Comparison of ENCODE assay signal across 1 cellular context in the genomic region with DNA sequence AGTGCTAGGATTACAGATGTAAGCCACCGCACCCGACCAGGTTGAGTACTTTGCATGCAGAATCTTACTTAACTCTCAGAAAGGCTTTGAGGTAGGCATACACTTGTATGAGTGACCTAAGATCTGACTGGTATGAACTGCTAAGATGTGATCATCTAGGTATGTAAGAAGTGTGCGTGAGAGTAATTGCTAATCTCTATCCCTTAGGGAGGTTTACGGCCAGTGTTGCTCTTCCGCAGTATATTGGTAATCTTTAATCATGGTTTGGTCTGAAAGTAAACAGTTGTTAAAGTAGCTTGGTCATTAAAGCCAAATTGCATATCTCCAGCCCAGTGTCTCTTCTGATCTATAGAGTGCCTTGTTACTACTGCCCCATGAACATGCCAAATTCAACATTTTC.
TF ChIP-seq lines count a peak whose summit lies in the region.

No MANE protein-coding gene starts in this region.

TF ChIP-seq in SK-N-SH, 30 proteins besides CTCF, POLR2A, EP300 and RAD21 (continued from another document):
- TF ChIP-seq, protein P1, sequence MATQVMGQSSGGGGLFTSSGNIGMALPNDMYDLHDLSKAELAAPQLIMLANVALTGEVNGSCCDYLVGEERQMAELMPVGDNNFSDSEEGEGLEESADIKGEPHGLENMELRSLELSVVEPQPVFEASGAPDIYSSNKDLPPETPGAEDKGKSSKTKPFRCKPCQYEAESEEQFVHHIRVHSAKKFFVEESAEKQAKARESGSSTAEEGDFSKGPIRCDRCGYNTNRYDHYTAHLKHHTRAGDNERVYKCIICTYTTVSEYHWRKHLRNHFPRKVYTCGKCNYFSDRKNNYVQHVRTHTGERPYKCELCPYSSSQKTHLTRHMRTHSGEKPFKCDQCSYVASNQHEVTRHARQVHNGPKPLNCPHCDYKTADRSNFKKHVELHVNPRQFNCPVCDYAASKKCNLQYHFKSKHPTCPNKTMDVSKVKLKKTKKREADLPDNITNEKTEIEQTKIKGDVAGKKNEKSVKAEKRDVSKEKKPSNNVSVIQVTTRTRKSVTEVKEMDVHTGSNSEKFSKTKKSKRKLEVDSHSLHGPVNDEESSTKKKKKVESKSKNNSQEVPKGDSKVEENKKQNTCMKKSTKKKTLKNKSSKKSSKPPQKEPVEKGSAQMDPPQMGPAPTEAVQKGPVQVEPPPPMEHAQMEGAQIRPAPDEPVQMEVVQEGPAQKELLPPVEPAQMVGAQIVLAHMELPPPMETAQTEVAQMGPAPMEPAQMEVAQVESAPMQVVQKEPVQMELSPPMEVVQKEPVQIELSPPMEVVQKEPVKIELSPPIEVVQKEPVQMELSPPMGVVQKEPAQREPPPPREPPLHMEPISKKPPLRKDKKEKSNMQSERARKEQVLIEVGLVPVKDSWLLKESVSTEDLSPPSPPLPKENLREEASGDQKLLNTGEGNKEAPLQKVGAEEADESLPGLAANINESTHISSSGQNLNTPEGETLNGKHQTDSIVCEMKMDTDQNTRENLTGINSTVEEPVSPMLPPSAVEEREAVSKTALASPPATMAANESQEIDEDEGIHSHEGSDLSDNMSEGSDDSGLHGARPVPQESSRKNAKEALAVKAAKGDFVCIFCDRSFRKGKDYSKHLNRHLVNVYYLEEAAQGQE (IDR thresholded peaks at IDR 0.05; ENCODE audit: low read depth, low read length): no peak
- TF ChIP-seq, protein P2, sequence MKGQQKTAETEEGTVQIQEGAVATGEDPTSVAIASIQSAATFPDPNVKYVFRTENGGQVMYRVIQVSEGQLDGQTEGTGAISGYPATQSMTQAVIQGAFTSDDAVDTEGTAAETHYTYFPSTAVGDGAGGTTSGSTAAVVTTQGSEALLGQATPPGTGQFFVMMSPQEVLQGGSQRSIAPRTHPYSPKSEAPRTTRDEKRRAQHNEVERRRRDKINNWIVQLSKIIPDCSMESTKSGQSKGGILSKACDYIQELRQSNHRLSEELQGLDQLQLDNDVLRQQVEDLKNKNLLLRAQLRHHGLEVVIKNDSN (IDR thresholded peaks at IDR 0.05; ENCODE audit: borderline replicate concordance, low read depth): no peak
- TF ChIP-seq, protein P3, sequence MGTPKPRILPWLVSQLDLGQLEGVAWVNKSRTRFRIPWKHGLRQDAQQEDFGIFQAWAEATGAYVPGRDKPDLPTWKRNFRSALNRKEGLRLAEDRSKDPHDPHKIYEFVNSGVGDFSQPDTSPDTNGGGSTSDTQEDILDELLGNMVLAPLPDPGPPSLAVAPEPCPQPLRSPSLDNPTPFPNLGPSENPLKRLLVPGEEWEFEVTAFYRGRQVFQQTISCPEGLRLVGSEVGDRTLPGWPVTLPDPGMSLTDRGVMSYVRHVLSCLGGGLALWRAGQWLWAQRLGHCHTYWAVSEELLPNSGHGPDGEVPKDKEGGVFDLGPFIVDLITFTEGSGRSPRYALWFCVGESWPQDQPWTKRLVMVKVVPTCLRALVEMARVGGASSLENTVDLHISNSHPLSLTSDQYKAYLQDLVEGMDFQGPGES (IDR thresholded peaks at IDR 0.05; ENCODE audit: low read depth, low read length): no peak
- TF ChIP-seq SIN3A (IDR thresholded peaks at IDR 0.05; ENCODE audit: borderline replicate concordance, low read depth, low read length) (no peak), RFX5 (IDR thresholded peaks at IDR 0.05; ENCODE audit: low read length) (no peak), TAF1 (IDR thresholded peaks at IDR 0.05; ENCODE audit: borderline replicate concordance, low read depth, low read length) (no peak), GATA2 (CRISPR knock-in tag; IDR thresholded peaks at IDR 0.05) (no peak), FOXJ3 (CRISPR knock-in tag; IDR thresholded peaks at IDR 0.05) (no peak), NFIC (IDR thresholded peaks at IDR 0.05; ENCODE audit: borderline replicate concordance) (no peak), MEF2A (IDR thresholded peaks at IDR 0.05; ENCODE audit: borderline replicate concordance, low read depth) (no peak), POLR2AphosphoS5 (IDR thresholded peaks at IDR 0.05; ENCODE audit: low read depth, low read length) (no peak), GABPA (IDR thresholded peaks at IDR 0.05; ENCODE audit: low read depth) (no peak)
